ENCODE assay signal across 1 cellular context in genomic region chr14:101552786-101553231, GRCh38.
TF ChIP-seq lines count a peak whose summit lies in the region.

No MANE protein-coding gene starts in this region.

TF ChIP-seq in HCT116, 20 proteins besides CTCF, POLR2A, EP300 and RAD21 (continued from another document):
- TF ChIP-seq YY1 (IDR thresholded peaks at IDR 0.05; ENCODE audit: extremely low read depth, insufficient replicate concordance, low read depth, low read length) (no peak), CEBPB (IDR thresholded peaks at IDR 0.05; ENCODE audit: low read depth) (no peak), ZBTB33 (IDR thresholded peaks at IDR 0.05; ENCODE audit: extremely low read depth, insufficient replicate concordance, low read length) (no peak), REST (IDR thresholded peaks at IDR 0.05; ENCODE audit: low read depth) (no peak), SRF (IDR thresholded peaks at IDR 0.05; ENCODE audit: low read depth) (no peak), EZH2 (IDR thresholded peaks at IDR 0.05) (no peak), EGR1 (IDR thresholded peaks at IDR 0.05; ENCODE audit: low read depth) (no peak), MAX (IDR thresholded peaks at IDR 0.05) (no peak), ZNF274 (IDR thresholded peaks at IDR 0.05; ENCODE audit: low read depth, low read length) (no peak), CBX3 (IDR thresholded peaks at IDR 0.05; ENCODE audit: low read depth) (no peak), ATF3 (IDR thresholded peaks at IDR 0.05) (no peak)
